ENCODE assay signal across 12 cellular contexts in the genomic region with DNA sequence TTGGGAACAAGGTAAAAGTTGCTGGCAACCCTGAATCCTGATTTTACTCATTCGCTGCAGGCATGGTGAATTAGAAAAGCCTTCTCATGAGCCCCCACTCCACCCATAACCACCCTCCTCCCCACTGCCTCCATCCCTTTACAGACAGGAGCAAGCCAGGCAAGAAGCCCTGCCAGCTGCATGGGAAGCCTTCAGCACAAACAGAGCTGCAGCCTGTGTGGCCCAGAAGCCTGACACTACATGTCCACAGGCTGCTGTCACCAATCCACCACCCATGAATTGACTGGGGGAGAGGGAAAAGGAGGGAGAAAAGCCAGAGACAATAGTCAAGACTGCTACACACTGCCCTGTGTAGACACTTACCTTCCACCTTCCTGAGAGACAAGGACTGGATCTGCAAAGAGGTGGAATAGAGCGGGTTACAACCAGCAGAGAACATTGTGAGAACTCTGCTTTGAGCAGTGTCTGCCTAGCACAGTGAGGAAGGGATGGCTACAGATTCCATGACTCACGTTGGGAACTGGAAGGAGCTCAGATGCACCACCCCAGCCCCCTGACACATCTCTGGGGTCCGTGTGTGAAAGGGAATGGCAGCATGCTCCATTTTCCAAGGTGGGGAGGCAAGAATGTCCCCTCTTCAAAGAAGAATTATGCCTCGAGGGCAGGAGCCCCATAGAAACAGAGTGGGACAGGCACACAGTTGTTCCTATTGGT. TPM values are rescaled to one million over a fixed set of nuclear protein-coding genes. Genes with fewer than 3 reads are reported as not detected.
DNase-seq lines count a peak whose midpoint lies in the region; ATAC-seq, FAIRE-seq and TF ChIP-seq lines count a peak whose summit lies in the region.
"Had no signal": no experiment of that assay in that cellular context is flagged by ENCODE, and none has a peak within 500 bp of the region (broad histone marks: within the 10 kb centered on the region; RNA-seq: fewer than 3 reads in every experiment).

No MANE protein-coding gene starts in this region.

- POLR2A ChIA-PET in A549 (lab: Yijun Ruan, JAX): no interaction called here

- TF ChIP-seq POLR2A in A549 (IDR thresholded peaks at IDR 0.05; ENCODE audit: low read length): no peak

- H3K9me3 ChIP-seq in A549 (no peaks in the 10 kb centered on the region), GM23248 (ENCODE audit: low read depth) (no peaks in the 10 kb centered on the region), lung (ENCODE audit: control insufficient read depth in 2 of 2, insufficient read depth in 1 of 2, low read length in 1 of 2) (no peaks in the 10 kb centered on the region), kidney (ENCODE audit: control insufficient read depth in 1 of 2, low read length in 2 of 2) (no peaks in the 10 kb centered on the region)
- H3K9me3 ChIP-seq: Caco-2 had no signal

- H3K36me3 ChIP-seq in GM23248 (ENCODE audit: low read depth) (peaks cover 21% of the 10 kb centered on the region; the same call in 1 of the 2 replicates), brain microvascular endothelial cell (replicated peaks) (peaks cover 19% of the 10 kb centered on the region), lung (ENCODE audit: control insufficient read depth in 2 of 2, insufficient read depth in 2 of 2, low read length in 2 of 2) (peaks cover 9 to 17% of the 10 kb centered on the region in 2 donors), kidney (ENCODE audit: control insufficient read depth in 1 of 2, insufficient read depth in 2 of 2, low read length in 2 of 2) (peaks cover 20 to 41% of the 10 kb centered on the region in 2 donors)

- in situ Hi-C loops in GM23248 (cut with MboI): no loop called here
- in situ Hi-C loops in brain microvascular endothelial cell (cut with HindIII; ENCODE audit: low pct_ligation_motif_present, low sequenced_read_pairs): no loop called here

- CTCF ChIA-PET in A549 (lab: Yijun Ruan, JAX): interaction anchor here (1.0 to 3.8 kb wide), 6 partner anchors 12 to 38 kb away, joined by 3 to 19 read pairs (median 6); no protein-coding TSS in a partner anchor

- H3K4me2 ChIP-seq in A549 (peak overlapping the region; percentile 65), GM23248 (ENCODE audit: unreplicated experiment) (peak overlapping the region; percentile 91)

- H3K4me3 ChIP-seq in A549 (no peak overlapping the region), GM23248 (peak overlapping the region; percentile 57), brain microvascular endothelial cell (ENCODE audit: low read depth, low read length) (peak overlapping the region; percentile 24), lung (no peak overlapping the region), kidney (ENCODE audit: low read length in 2 of 2) (no peak overlapping the region)
- H3K4me3 ChIP-seq: SK-N-MC had no signal

- TF ChIP-seq CTCF in A549 (IDR thresholded peaks at IDR 0.05) (no peak), brain microvascular endothelial cell (IDR thresholded peaks at IDR 0.05; ENCODE audit: low read depth, low read length, missing control alignments) (no peak), lung (IDR thresholded peaks at IDR 0.05; ENCODE audit: control extremely low read depth, extremely low read depth) (no peak), kidney (IDR thresholded peaks at IDR 0.05; ENCODE audit: borderline replicate concordance, extremely low read depth, insufficient read depth) (no peak)

- H3K9me2 ChIP-seq in GM23248 (ENCODE audit: insufficient read depth): no peaks in the 10 kb centered on the region

- DNase-seq in A549 (ENCODE audit: low read depth in 1 of 2, low spot score in 1 of 2) (no peak), GM23248 (peak; percentile 89), brain microvascular endothelial cell (peak; percentile 71), lung (ENCODE audit: low spot score) (no peak), OCI-M2 (lab: John Stamatoyannopoulos, UW; ENCODE audit: unreplicated experiment) (no peak), kidney (no peak)
- DNase-seq: Caco-2, Karpas-422, midbrain had no signal

- intact Hi-C loops in kidney (cut with DNase I): no loop called here

- peaks cover 77% of the 10 kb centered on the region for H3F3A ChIP-seq in GM23248 (ENCODE audit: insufficient read depth)

- H3K9ac ChIP-seq in GM23248 (peak overlapping the region; percentile 77), kidney (ENCODE audit: low read length in 2 of 2) (no peak overlapping the region)

- FAIRE-seq in A549 (lab: Jason Lieb, UNC): no peak
- FAIRE-seq in kidney (lab: Jason Lieb, UNC): no peak

- TF ChIP-seq RAD21 in A549 (conservative IDR thresholded peaks at IDR 0.05 in 1 of 2, IDR thresholded peaks at IDR 0.05 in 1 of 2): no peak

- H4K20me1 ChIP-seq in GM23248 (ENCODE audit: insufficient read depth): no peaks in the 10 kb centered on the region

- H3K27me3 ChIP-seq in GM23248 (replicated peaks; ENCODE audit: insufficient read depth) (no peaks in the 10 kb centered on the region), brain microvascular endothelial cell (replicated peaks) (no peaks in the 10 kb centered on the region), lung (ENCODE audit: control insufficient read depth, insufficient read depth) (no peaks in the 10 kb centered on the region)

- peak overlapping the region; percentile 51 for H2AFZ ChIP-seq in GM23248

- peaks cover 70% of the 10 kb centered on the region for H3K4me1 ChIP-seq in A549
- H3K4me1 ChIP-seq in GM23248 (ENCODE audit: insufficient read depth): peaks cover 62% of the 10 kb centered on the region
- no peaks in the 10 kb centered on the region for H3K4me1 ChIP-seq in lung (ENCODE audit: control insufficient read depth in 2 of 2, insufficient read depth in 2 of 2, low read length in 2 of 2)
- H3K4me1 ChIP-seq in kidney (ENCODE audit: control insufficient read depth in 1 of 2, insufficient read depth in 1 of 2, low read depth in 1 of 2, low read length in 2 of 2): no peaks in the 10 kb centered on the region

- no peak for TF ChIP-seq EP300 in A549 (IDR thresholded peaks at IDR 0.05)

- ATAC-seq in A549 (peak in 1 of 2 experiments; percentile 18; a peak in 2 of 6 replicates), lung (ENCODE audit: insufficient read depth, low FRiP score) (peak; percentile 59), GM21360 (IDR thresholded peaks at IDR 0.05; ENCODE audit: unreplicated experiment) (no peak), HG03354 (IDR thresholded peaks at IDR 0.05; ENCODE audit: poor library complexity, severe bottlenecking, unreplicated experiment) (no peak)

- H3K27ac ChIP-seq in A549 (peak overlapping the region; percentile 87 to 88), GM23248 (peak overlapping the region; percentile 96), brain microvascular endothelial cell (peak overlapping the region; percentile 94), lung (ENCODE audit: low read depth in 1 of 2, low read length in 1 of 2) (no peak overlapping the region), kidney (ENCODE audit: low read depth in 2 of 2, low read length in 2 of 2) (no peak overlapping the region)
- H3K27ac ChIP-seq: SK-N-MC had no signal

- 57% methylated on average over 4 of the region's 5 CpGs for WGBS in A549 (ENCODE audit: missing lambda C conversion rate)
- WGBS in GM23248 (ENCODE audit: low coverage in 1 of 2, low lambda C conversion rate in 2 of 2, missing lambda C conversion rate in 2 of 2), 2 experiments: 39 to 44% methylated on average over 5 of the region's 5 CpGs
- WGBS in lung, 2 donors: 84 to 87% methylated on average over 5 of the region's 5 CpGs

- 0 out of 2 replicates have a peak, but pooled peaks cover 8% of the 10 kb centered on the region for H3K79me2 ChIP-seq in GM23248 (ENCODE audit: insufficient read depth)

TF ChIP-seq in A549, 52 proteins besides CTCF, POLR2A, EP300 and RAD21 (continues in another document):
- TF ChIP-seq KDM5A (IDR thresholded peaks at IDR 0.05): no peak
- no peak for TF ChIP-seq BHLHE40 (IDR thresholded peaks at IDR 0.05; ENCODE audit: low read depth, low read length)
- TF ChIP-seq RARB (CRISPR knock-in tag; IDR thresholded peaks at IDR 0.05): no peak
- TF ChIP-seq POLR2AphosphoS2 (conservative IDR thresholded peaks at IDR 0.05; ENCODE audit: low read length): no peak
- no peak for TF ChIP-seq CBX2 (IDR thresholded peaks at IDR 0.05; ENCODE audit: borderline replicate concordance, low read depth)
- TF ChIP-seq HOXB13 (CRISPR knock-in tag; IDR thresholded peaks at IDR 0.05; ENCODE audit: low read depth): no peak

RNA-seq across cellular contexts. Expression of gene DZIP1L, which starts 33.9 kb away (rescaled TPM):
- polyA plus RNA-seq in A549 (2011; rRNA removed): 2.7 and 3.1 TPM in 2 replicates
- 3.0 and 4.5 TPM in 2 replicates for polyA plus RNA-seq in A549 (2012; cell fraction: cytosol; rRNA removed)
- 9.5 and 13.6 TPM in 2 replicates for polyA plus RNA-seq in A549 (2012; cell fraction: nucleus; rRNA removed)
- 5.2 to 7.0 TPM (median 6.9 TPM) in 3 replicates for polyA plus RNA-seq in A549 (2017; fragmentation: RNase III; extraction: RNeasy Plus Mini Kit Qiagen cat#74134 plus additional on column Dnase treatment)
- polyA minus RNA-seq in A549 (2011; rRNA and poly(A)+ RNA removed): 8.3 and 8.4 TPM in 2 replicates
- 19.8 and 34.0 TPM in 2 replicates for total RNA-seq in GM23248 (2014; rRNA removed; shearing (Covaris generic))
- 9.6 and 11.1 TPM in 2 replicates for polyA plus RNA-seq in GM23248 (2016; fragmentation: Nextera tagmentation; extraction: Ambion mirVana)
- total RNA-seq in lung: 10 to 100 TPM; 27.6 to 40.0 TPM
- 1 to 10 TPM; 4.1 to 6.7 TPM for polyA plus RNA-seq in lung
- total RNA-seq in kidney: 22.3 TPM
- polyA plus RNA-seq in kidney (ENCODE audit: insufficient read depth, low read depth, low replicate concordance): 2.9 TPM

RNA-seq across cellular contexts. Expression of gene A4GNT, which starts 50.7 kb away (rescaled TPM):
- polyA plus RNA-seq in A549 (2011; rRNA removed) (not detected in 2 replicates), A549 (2017; fragmentation: RNase III; extraction: RNeasy Plus Mini Kit Qiagen cat#74134 plus additional on column Dnase treatment) (not detected in 3 replicates), GM23248 (2016; fragmentation: Nextera tagmentation; extraction: Ambion mirVana) (0.14 TPM in 1 of 2 replicates, not detected in the other), lung (under 1 TPM in 1 of 2 donors, not detected in 1; 0.06 TPM), kidney (ENCODE audit: insufficient read depth, low read depth, low replicate concordance) (not detected)
- not detected in 2 replicates for polyA plus RNA-seq in A549 (2012; cell fraction: cytosol; rRNA removed)
- polyA plus RNA-seq in A549 (2012; cell fraction: nucleus; rRNA removed): not detected in 2 replicates
- polyA minus RNA-seq in A549 (2011; rRNA and poly(A)+ RNA removed): not detected in 2 replicates
- not detected in 2 replicates for total RNA-seq in GM23248 (2014; rRNA removed; shearing (Covaris generic))
- total RNA-seq in lung (under 1 TPM in 1 of 2 donors, not detected in 1; 0.25 TPM), kidney (not detected)
- total RNA-seq: Caco-2 had no signal

Comparison
In these comparisons a context has a peak if more than half of its experiments do, and no peak if none do; other contexts are left out.
1. DNase-seq: peak in GM23248 (single experiment) and brain microvascular endothelial cell (single experiment); none in A549 (0 of 2), lung (single experiment), OCI-M2 (single experiment) and kidney (single experiment).
2. H3K27ac ChIP-seq: peak in A549 (2 of 2), GM23248 (single experiment) and brain microvascular endothelial cell (single experiment); none in lung (0 of 2) and kidney (0 of 2).
3. H3K4me3 ChIP-seq: peak in GM23248 (single experiment) and brain microvascular endothelial cell (single experiment); none in A549 (single experiment), lung (single experiment) and kidney (0 of 2).